In the genomic region with DNA sequence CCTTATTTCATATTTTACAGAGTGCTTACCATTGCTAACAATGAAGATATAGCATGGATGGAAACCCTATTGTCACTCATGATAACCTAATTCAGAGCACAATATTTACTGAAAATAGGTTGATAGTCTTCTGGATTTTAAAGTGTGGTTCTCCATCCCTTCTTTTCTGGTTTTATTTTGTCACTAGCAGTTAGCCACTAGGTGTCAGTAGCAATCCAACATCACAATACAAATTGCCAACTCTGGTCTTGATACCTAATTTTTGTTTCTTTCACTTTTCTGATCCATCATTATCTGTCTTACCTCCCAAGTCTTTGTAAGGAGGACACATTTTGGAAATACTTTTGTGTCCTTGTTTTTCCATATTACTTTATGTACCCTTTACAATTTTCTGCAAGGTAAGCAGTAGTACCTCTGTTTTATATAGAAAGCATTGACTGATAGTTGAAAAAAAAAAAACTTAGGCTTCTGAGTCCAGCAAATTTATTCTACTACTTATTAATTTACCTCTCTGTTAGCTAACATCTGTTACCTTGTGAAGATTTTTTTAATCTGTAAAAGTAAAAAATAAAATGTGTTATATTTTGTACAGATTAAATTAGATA, we compare ENCODE assay signal across 8 cellular contexts. TPM values are rescaled to one million over a fixed set of nuclear protein-coding genes. Genes with fewer than 3 reads are reported as not detected.
DNase-seq lines count a peak whose midpoint lies in the region; ATAC-seq, FAIRE-seq and TF ChIP-seq lines count a peak whose summit lies in the region.

No MANE protein-coding gene starts in this region.

- DNase-seq in G401 (ENCODE audit: low spot score): peak; percentile 60
- peak; percentile 53 for DNase-seq in LoVo (ENCODE audit: low spot score)
- DNase-seq in RWPE1 (ENCODE audit: low spot score): peak; percentile 21
- peak; percentile 65 for DNase-seq in endothelial cell of umbilical vein (ENCODE audit: low read depth, low spot score)
- peak in 7 of 9 donors; percentile 30 to 67 (median 61) for DNase-seq in naive thymus-derived CD4-positive, alpha-beta T cell

- no peak overlapping the region for H3K9ac ChIP-seq in endothelial cell of umbilical vein (replicated peaks; ENCODE audit: extremely low read depth, insufficient read depth, low read length)

- no peaks in the 10 kb centered on the region for H3K9me1 ChIP-seq in endothelial cell of umbilical vein (replicated peaks; ENCODE audit: control insufficient read depth, extremely low read depth, insufficient read depth, low read length)

- H3K79me2 ChIP-seq in endothelial cell of umbilical vein (ENCODE audit: control insufficient read depth, insufficient read depth, low read length): no peaks in the 10 kb centered on the region

- CTCF ChIA-PET in RWPE1 (lab: Yijun Ruan, JAX): interaction anchor here (0.6 to 2.4 kb wide), 3 partner anchors 10 to 229 kb away, joined by 3 to 12 read pairs (median 4); no protein-coding TSS in a partner anchor
- CTCF ChIA-PET in endothelial cell of umbilical vein (lab: Charles Lee): interaction anchor here (6.2 kb wide), 1 partner anchor 230 kb away, joined by 138 read pairs; no protein-coding TSS in a partner anchor
- CTCF ChIA-PET in naive thymus-derived CD4-positive, alpha-beta T cell (lab: Charles Lee): interaction anchor here (0.7 to 4.5 kb wide), 6 partner anchors 9 to 233 kb away, joined by 4 to 49 read pairs (median 6); no protein-coding TSS in a partner anchor

- peaks cover 0 to 3% (median 0%) of the 10 kb centered on the region in 7 donors for H3K4me1 Mint-ChIP-seq in naive thymus-derived CD4-positive, alpha-beta T cell

- peaks cover 0 to 6% (median 0%) of the 10 kb centered on the region in 5 donors for H3K36me3 Mint-ChIP-seq in naive thymus-derived CD4-positive, alpha-beta T cell

- H4K20me1 ChIP-seq in endothelial cell of umbilical vein (replicated peaks; ENCODE audit: control insufficient read depth, extremely low read depth, insufficient read depth, low read length): no peaks in the 10 kb centered on the region

- TF ChIP-seq CTCF in RWPE1 (conservative IDR thresholded peaks at IDR 0.05; ENCODE audit: low read depth) (peak; percentile 78), endothelial cell of umbilical vein (IDR thresholded peaks at IDR 0.05; ENCODE audit: extremely low read depth in 1 of 2, insufficient read depth in 1 of 2, low read depth in 1 of 2, low read length in 2 of 2) (peak; percentile 53 to 64)

- no peaks in the 10 kb centered on the region for H3K36me3 ChIP-seq in endothelial cell of umbilical vein (ENCODE audit: control insufficient read depth in 2 of 2, extremely low read depth in 1 of 2, insufficient read depth in 2 of 2, low read length in 2 of 2)
- no peaks in the 10 kb centered on the region for H3K36me3 ChIP-seq in naive thymus-derived CD4-positive, alpha-beta T cell (ENCODE audit: control insufficient read depth in 2 of 3, insufficient read depth in 3 of 3, low read length in 3 of 3)

- no peak overlapping the region for H3K4me3 ChIP-seq in endothelial cell of umbilical vein (replicated peaks in 1 of 3; ENCODE audit: insufficient read depth in 1 of 3, low read depth in 1 of 3, low read length in 3 of 3)
- no peak overlapping the region for H3K4me3 ChIP-seq in naive thymus-derived CD4-positive, alpha-beta T cell (ENCODE audit: low read length)

- H3K4me2 ChIP-seq in endothelial cell of umbilical vein (ENCODE audit: insufficient read depth, low read length): no peak overlapping the region

- intact Hi-C loops in endothelial cell of umbilical vein (cut with micrococcal nuclease): loop anchor here (1.0 kb wide), 3 partner anchors 29 to 230 kb away; a partner anchor contains a TSS
- intact Hi-C loops in naive thymus-derived CD4-positive, alpha-beta T cell (cut with micrococcal nuclease): loop anchor here (1.0 to 10.0 kb wide), 8 partner anchors 28 to 929 kb away; a partner anchor contains a TSS

- H3K27ac ChIP-seq in RWPE1 (no peak overlapping the region), endothelial cell of umbilical vein (ENCODE audit: insufficient read depth, low read depth, low read length) (no peak overlapping the region)
- no peak overlapping the region for H3K27ac ChIP-seq in naive thymus-derived CD4-positive, alpha-beta T cell (ENCODE audit: low read depth, low read length)

- no peak overlapping the region for H2AFZ ChIP-seq in endothelial cell of umbilical vein (ENCODE audit: low read depth, low read length)

- BruUV-seq in endothelial cell of umbilical vein (replicated peaks; lab: Mats Ljungman, UMichigan): no TSS peak

- no peaks in the 10 kb centered on the region for H3K9me3 ChIP-seq in endothelial cell of umbilical vein (replicated peaks; ENCODE audit: control insufficient read depth, insufficient read depth, low read length)
- no peaks in the 10 kb centered on the region for H3K9me3 ChIP-seq in naive thymus-derived CD4-positive, alpha-beta T cell (ENCODE audit: control insufficient read depth in 2 of 3, low read length in 3 of 3)

- no peak overlapping the region for H3K27ac Mint-ChIP-seq in naive thymus-derived CD4-positive, alpha-beta T cell

- peak; percentile 63 for ATAC-seq in GM21619 (IDR thresholded peaks at IDR 0.05; ENCODE audit: unreplicated experiment)
- peak; percentile 80 for ATAC-seq in naive thymus-derived CD4-positive, alpha-beta T cell
- ATAC-seq in HG02571 (IDR thresholded peaks at IDR 0.05; ENCODE audit: unreplicated experiment): no peak
- ATAC-seq in HG03521 (IDR thresholded peaks at IDR 0.05; ENCODE audit: unreplicated experiment): no peak

- in situ Hi-C loops in G401 (cut with HindIII; ENCODE audit: low sequenced_read_pairs): loop anchor here (25.0 kb wide), 1 partner anchor 219 kb away; no protein-coding TSS in a partner anchor

- TF ChIP-seq POLR2A in endothelial cell of umbilical vein (IDR thresholded peaks at IDR 0.05; ENCODE audit: low read depth, low read length): no peak

- H3K27me3 Mint-ChIP-seq in naive thymus-derived CD4-positive, alpha-beta T cell: no peaks in the 10 kb centered on the region

- POLR2A ChIA-PET in RWPE1 (lab: Yijun Ruan, JAX; ENCODE audit: low non-redundant PET): no interaction called here
- POLR2A ChIA-PET in endothelial cell of umbilical vein (lab: Charles Lee): no interaction called here
- POLR2A ChIA-PET in naive thymus-derived CD4-positive, alpha-beta T cell (lab: Charles Lee): no interaction called here

- no peaks in the 10 kb centered on the region for H3K9me3 Mint-ChIP-seq in naive thymus-derived CD4-positive, alpha-beta T cell

- H3K27me3 ChIP-seq in endothelial cell of umbilical vein (ENCODE audit: control insufficient read depth in 2 of 2, insufficient read depth in 2 of 2, low read length in 2 of 2): no peaks in the 10 kb centered on the region
- no peaks in the 10 kb centered on the region for H3K27me3 ChIP-seq in naive thymus-derived CD4-positive, alpha-beta T cell (ENCODE audit: control insufficient read depth in 2 of 2, insufficient read depth in 2 of 2, low read length in 2 of 2)

- no peaks in the 10 kb centered on the region for H3K4me1 ChIP-seq in endothelial cell of umbilical vein (ENCODE audit: control insufficient read depth, extremely low read depth, insufficient read depth, low read length)
- no peaks in the 10 kb centered on the region for H3K4me1 ChIP-seq in naive thymus-derived CD4-positive, alpha-beta T cell (ENCODE audit: control insufficient read depth in 2 of 2, insufficient read depth in 2 of 2, low read length in 2 of 2)

- peak; percentile 65 for FAIRE-seq in endothelial cell of umbilical vein (lab: Jason Lieb, UNC)

- dilution Hi-C loops in endothelial cell of umbilical vein (cut with MboI; ENCODE audit: extremely low pct_ligation_motif_present, low sequenced_read_pairs): no loop called here

- H3K4me3 Mint-ChIP-seq in naive thymus-derived CD4-positive, alpha-beta T cell: no peak overlapping the region

TF ChIP-seq in endothelial cell of umbilical vein, 7 proteins besides CTCF, POLR2A, EP300 and RAD21:
- TF ChIP-seq FOS (IDR thresholded peaks at IDR 0.05; ENCODE audit: borderline replicate concordance, insufficient read depth, low read length): no peak

RNA-seq across cellular contexts. Expression of a gene that starts 28.3 kb away (rescaled TPM):
- total RNA-seq in G401 (2014; rRNA removed; shearing (Covaris generic)): 0.17 TPM in 1 of 2 replicates, not detected in the other
- 15.0 and 15.9 TPM in 2 replicates for total RNA-seq in endothelial cell of umbilical vein
- 2.4 and 2.8 TPM in 2 replicates for polyA plus RNA-seq in endothelial cell of umbilical vein
- polyA plus RNA-seq in endothelial cell of umbilical vein (2011; cell fraction: cytosol; rRNA removed): 4.1 and 4.4 TPM in 2 replicates
- 15.9 and 18.4 TPM in 2 replicates for polyA plus RNA-seq in endothelial cell of umbilical vein (2011; cell fraction: nucleus; rRNA removed)
- polyA plus RNA-seq in endothelial cell of umbilical vein (2012): 5.9 and 8.9 TPM in 2 replicates
- polyA minus RNA-seq in endothelial cell of umbilical vein: 14.9 and 15.1 TPM in 2 replicates
- polyA minus RNA-seq in endothelial cell of umbilical vein (2011; cell fraction: cytosol; rRNA and poly(A)+ RNA removed): 4.0 TPM
- 17.3 and 23.5 TPM in 2 replicates for polyA minus RNA-seq in endothelial cell of umbilical vein (2011; cell fraction: nucleus; rRNA and poly(A)+ RNA removed)
- 10 to 100 TPM in 1 of 5 experiments, 1 to 10 TPM in 4; 1.8 to 11.2 (median 5.1) TPM for total RNA-seq in naive thymus-derived CD4-positive, alpha-beta T cell
- under 1 TPM; 0.86 to 0.92 TPM for polyA plus RNA-seq in naive thymus-derived CD4-positive, alpha-beta T cell

RNA-seq across cellular contexts. Expression of a gene that starts 29.0 kb away (rescaled TPM):
- total RNA-seq in G401 (2014; rRNA removed; shearing (Covaris generic)): 2.0 and 3.0 TPM in 2 replicates
- total RNA-seq in endothelial cell of umbilical vein: 5.8 and 6.1 TPM in 2 replicates
- polyA plus RNA-seq in endothelial cell of umbilical vein: 2.2 and 3.6 TPM in 2 replicates
- polyA plus RNA-seq in endothelial cell of umbilical vein (2011; cell fraction: cytosol; rRNA removed): 2.3 and 2.7 TPM in 2 replicates
- 3.3 and 5.6 TPM in 2 replicates for polyA plus RNA-seq in endothelial cell of umbilical vein (2011; cell fraction: nucleus; rRNA removed)
- polyA plus RNA-seq in endothelial cell of umbilical vein (2012): 3.7 and 4.3 TPM in 2 replicates
- polyA minus RNA-seq in endothelial cell of umbilical vein: 5.6 and 10.6 TPM in 2 replicates
- polyA minus RNA-seq in endothelial cell of umbilical vein (2011; cell fraction: cytosol; rRNA and poly(A)+ RNA removed): 5.6 TPM
- 7.0 and 13.3 TPM in 2 replicates for polyA minus RNA-seq in endothelial cell of umbilical vein (2011; cell fraction: nucleus; rRNA and poly(A)+ RNA removed)
- total RNA-seq in naive thymus-derived CD4-positive, alpha-beta T cell: 1 to 10 TPM; 3.0 to 7.5 (median 5.8) TPM
- polyA plus RNA-seq in naive thymus-derived CD4-positive, alpha-beta T cell: 1 to 10 TPM; 3.5 to 4.1 TPM

Comparison
In these comparisons a context has a peak if more than half of its experiments do, and no peak if none do; other contexts are left out.
1. ATAC-seq: peak in GM21619 (single experiment) and naive thymus-derived CD4-positive, alpha-beta T cell (single experiment); none in HG02571 (single experiment) and HG03521 (single experiment).
2. Peak in every context shown above with its lines, with median percentiles within 50 percentile points of each other: DNase-seq.